ENCODE assay signal across 9 cellular contexts in the genomic region with DNA sequence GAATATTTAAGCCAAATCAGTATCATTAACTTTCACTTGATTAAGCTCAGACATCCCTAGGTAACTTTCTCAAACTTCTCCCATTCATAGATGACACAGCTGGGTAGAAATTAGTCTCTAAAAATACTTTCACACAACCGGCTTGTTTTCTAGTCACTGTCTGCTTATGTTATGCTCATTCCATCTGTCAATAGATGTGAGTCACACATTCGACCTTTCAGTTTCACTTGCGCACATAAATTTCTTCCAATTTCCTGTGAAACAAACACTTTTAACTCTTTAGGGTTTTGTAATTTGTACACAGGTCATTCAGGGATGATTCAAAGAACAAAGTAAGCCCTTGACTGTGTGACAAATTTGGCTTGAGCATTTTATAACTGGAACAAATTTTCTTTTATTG.
A peak's percentile ranks its signal among the peaks of the same experiment; 100 is the strongest.
DNase-seq lines count a peak whose midpoint lies in the region; ATAC-seq and TF ChIP-seq lines count a peak whose summit lies in the region.
"Had no signal": no experiment of that assay in that cellular context is flagged by ENCODE, and none has a peak within 500 bp of the region (broad histone marks: within the 10 kb centered on the region; RNA-seq: fewer than 3 reads in every experiment).

No MANE protein-coding gene starts in this region.

- CTCF ChIA-PET in CD8-positive, alpha-beta T cell (lab: Charles Lee): no interaction called here

- no peaks in the 10 kb centered on the region for H3K36me3 Mint-ChIP-seq in CD8-positive, alpha-beta T cell

- intact Hi-C loops in posterior vena cava (cut with DNase I): no loop called here
- intact Hi-C loops in CD8-positive, alpha-beta T cell (cut with DNase I, micrococcal nuclease): no loop called here

- H3K27ac Mint-ChIP-seq in CD8-positive, alpha-beta T cell: no peak overlapping the region

- H3K4me1 Mint-ChIP-seq in CD8-positive, alpha-beta T cell (ENCODE audit: low read depth): no peaks in the 10 kb centered on the region

- ATAC-seq in GM21576 (IDR thresholded peaks at IDR 0.05; ENCODE audit: unreplicated experiment): peak; percentile 69
- ATAC-seq in HG03565 (IDR thresholded peaks at IDR 0.05; ENCODE audit: unreplicated experiment): peak; percentile 86
- ATAC-seq in CD8-positive, alpha-beta T cell: no peak

- H3K4me3 ChIP-seq in CD8-positive, alpha-beta T cell (ENCODE audit: low read depth, low read length): no peak overlapping the region

- H3K27ac ChIP-seq in CD8-positive, alpha-beta T cell (ENCODE audit: low read depth, low read length): no peak overlapping the region

- POLR2A ChIA-PET in CD8-positive, alpha-beta T cell (lab: Charles Lee): no interaction called here

- no peaks in the 10 kb centered on the region for H3K9me3 ChIP-seq in CD8-positive, alpha-beta T cell (ENCODE audit: low read length)

- no peaks in the 10 kb centered on the region for H3K27me3 Mint-ChIP-seq in CD8-positive, alpha-beta T cell (ENCODE audit: low read depth)

- no peak overlapping the region for H3K4me3 Mint-ChIP-seq in CD8-positive, alpha-beta T cell

- no peaks in the 10 kb centered on the region for H3K27me3 ChIP-seq in CD8-positive, alpha-beta T cell (ENCODE audit: insufficient read depth, low read length)

- H3K4me1 ChIP-seq in CD8-positive, alpha-beta T cell (ENCODE audit: insufficient read depth, low read length): no peaks in the 10 kb centered on the region

- peaks cover 11% of the 10 kb centered on the region for H3K9me3 Mint-ChIP-seq in CD8-positive, alpha-beta T cell

- peak; percentile 35 for DNase-seq in GM03348 (ENCODE audit: low spot score)
- DNase-seq in fibroblast of peridontal ligament (ENCODE audit: extremely low read depth): peak; percentile 80
- DNase-seq in posterior vena cava (ENCODE audit: low spot score): no peak
- DNase-seq in putamen (ENCODE audit: low spot score): no peak
- DNase-seq in CD8-positive, alpha-beta T cell: no peak
- no peak for DNase-seq in activated gamma-delta T cell treated with Interleukin-2 at 50 U/mL for 16 hours
- DNase-seq: mesendoderm had no signal

- no peak for TF ChIP-seq CTCF in CD8-positive, alpha-beta T cell (IDR thresholded peaks at IDR 0.05)

- H3K36me3 ChIP-seq in CD8-positive, alpha-beta T cell (ENCODE audit: insufficient read depth, low read length): no peaks in the 10 kb centered on the region

Comparison
In these comparisons a context has a peak if more than half of its experiments do, and no peak if none do; other contexts are left out.
1. DNase-seq: peak in GM03348 (single experiment) and fibroblast of peridontal ligament (single experiment); none in posterior vena cava (single experiment), putamen (single experiment), CD8-positive, alpha-beta T cell (0 of 7) and activated gamma-delta T cell treated with Interleukin-2 at 50 U/mL for 16 hours (single experiment).